ENCODE assay signal across 2 cellular contexts in the genomic region with DNA sequence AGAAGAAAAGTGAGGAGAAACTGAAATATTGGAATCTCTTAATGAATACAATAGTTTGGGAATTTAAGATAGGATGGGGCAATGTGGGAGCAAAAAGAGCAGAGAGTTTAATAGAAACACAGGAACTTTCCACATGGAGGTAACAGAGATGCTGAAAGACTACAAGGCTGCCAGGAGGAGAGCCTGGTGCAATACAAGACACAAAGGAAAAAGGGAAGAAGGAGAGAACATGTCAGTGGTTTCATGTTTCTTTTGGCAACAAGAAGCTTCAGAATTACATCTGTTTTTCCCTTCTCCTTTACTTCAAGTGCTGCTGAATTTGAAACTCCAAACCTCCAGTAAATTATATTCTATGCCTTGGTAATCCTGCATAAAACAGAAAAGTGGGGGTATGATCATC.
TF ChIP-seq lines count a peak whose summit lies in the region.

No MANE protein-coding gene starts in this region.

TF ChIP-seq in GM23338, 12 proteins besides CTCF, POLR2A, EP300 and RAD21 (continues in another document):
- TF ChIP-seq CREB1 (CRISPR knock-in tag; IDR thresholded peaks at IDR 0.05; ENCODE audit: low read depth) (no peak), JUNB (IDR thresholded peaks at IDR 0.05; ENCODE audit: unreplicated experiment) (no peak), POLR2AphosphoS5 (IDR thresholded peaks at IDR 0.05; ENCODE audit: low read depth) (no peak), STAT1 (IDR thresholded peaks at IDR 0.05; ENCODE audit: unreplicated experiment) (no peak), EZH2 (IDR thresholded peaks at IDR 0.05; ENCODE audit: low read depth, unreplicated experiment) (no peak), ZNF114 (CRISPR knock-in tag; IDR thresholded peaks at IDR 0.05) (no peak), NANOG (IDR thresholded peaks at IDR 0.05; ENCODE audit: borderline replicate concordance) (no peak)
- TF ChIP-seq, protein P1, sequence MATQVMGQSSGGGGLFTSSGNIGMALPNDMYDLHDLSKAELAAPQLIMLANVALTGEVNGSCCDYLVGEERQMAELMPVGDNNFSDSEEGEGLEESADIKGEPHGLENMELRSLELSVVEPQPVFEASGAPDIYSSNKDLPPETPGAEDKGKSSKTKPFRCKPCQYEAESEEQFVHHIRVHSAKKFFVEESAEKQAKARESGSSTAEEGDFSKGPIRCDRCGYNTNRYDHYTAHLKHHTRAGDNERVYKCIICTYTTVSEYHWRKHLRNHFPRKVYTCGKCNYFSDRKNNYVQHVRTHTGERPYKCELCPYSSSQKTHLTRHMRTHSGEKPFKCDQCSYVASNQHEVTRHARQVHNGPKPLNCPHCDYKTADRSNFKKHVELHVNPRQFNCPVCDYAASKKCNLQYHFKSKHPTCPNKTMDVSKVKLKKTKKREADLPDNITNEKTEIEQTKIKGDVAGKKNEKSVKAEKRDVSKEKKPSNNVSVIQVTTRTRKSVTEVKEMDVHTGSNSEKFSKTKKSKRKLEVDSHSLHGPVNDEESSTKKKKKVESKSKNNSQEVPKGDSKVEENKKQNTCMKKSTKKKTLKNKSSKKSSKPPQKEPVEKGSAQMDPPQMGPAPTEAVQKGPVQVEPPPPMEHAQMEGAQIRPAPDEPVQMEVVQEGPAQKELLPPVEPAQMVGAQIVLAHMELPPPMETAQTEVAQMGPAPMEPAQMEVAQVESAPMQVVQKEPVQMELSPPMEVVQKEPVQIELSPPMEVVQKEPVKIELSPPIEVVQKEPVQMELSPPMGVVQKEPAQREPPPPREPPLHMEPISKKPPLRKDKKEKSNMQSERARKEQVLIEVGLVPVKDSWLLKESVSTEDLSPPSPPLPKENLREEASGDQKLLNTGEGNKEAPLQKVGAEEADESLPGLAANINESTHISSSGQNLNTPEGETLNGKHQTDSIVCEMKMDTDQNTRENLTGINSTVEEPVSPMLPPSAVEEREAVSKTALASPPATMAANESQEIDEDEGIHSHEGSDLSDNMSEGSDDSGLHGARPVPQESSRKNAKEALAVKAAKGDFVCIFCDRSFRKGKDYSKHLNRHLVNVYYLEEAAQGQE (IDR thresholded peaks at IDR 0.05; ENCODE audit: unreplicated experiment): no peak
- TF ChIP-seq, protein P2, sequence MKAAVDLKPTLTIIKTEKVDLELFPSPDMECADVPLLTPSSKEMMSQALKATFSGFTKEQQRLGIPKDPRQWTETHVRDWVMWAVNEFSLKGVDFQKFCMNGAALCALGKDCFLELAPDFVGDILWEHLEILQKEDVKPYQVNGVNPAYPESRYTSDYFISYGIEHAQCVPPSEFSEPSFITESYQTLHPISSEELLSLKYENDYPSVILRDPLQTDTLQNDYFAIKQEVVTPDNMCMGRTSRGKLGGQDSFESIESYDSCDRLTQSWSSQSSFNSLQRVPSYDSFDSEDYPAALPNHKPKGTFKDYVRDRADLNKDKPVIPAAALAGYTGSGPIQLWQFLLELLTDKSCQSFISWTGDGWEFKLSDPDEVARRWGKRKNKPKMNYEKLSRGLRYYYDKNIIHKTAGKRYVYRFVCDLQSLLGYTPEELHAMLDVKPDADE (IDR thresholded peaks at IDR 0.05): no peak
- TF ChIP-seq, protein P3, sequence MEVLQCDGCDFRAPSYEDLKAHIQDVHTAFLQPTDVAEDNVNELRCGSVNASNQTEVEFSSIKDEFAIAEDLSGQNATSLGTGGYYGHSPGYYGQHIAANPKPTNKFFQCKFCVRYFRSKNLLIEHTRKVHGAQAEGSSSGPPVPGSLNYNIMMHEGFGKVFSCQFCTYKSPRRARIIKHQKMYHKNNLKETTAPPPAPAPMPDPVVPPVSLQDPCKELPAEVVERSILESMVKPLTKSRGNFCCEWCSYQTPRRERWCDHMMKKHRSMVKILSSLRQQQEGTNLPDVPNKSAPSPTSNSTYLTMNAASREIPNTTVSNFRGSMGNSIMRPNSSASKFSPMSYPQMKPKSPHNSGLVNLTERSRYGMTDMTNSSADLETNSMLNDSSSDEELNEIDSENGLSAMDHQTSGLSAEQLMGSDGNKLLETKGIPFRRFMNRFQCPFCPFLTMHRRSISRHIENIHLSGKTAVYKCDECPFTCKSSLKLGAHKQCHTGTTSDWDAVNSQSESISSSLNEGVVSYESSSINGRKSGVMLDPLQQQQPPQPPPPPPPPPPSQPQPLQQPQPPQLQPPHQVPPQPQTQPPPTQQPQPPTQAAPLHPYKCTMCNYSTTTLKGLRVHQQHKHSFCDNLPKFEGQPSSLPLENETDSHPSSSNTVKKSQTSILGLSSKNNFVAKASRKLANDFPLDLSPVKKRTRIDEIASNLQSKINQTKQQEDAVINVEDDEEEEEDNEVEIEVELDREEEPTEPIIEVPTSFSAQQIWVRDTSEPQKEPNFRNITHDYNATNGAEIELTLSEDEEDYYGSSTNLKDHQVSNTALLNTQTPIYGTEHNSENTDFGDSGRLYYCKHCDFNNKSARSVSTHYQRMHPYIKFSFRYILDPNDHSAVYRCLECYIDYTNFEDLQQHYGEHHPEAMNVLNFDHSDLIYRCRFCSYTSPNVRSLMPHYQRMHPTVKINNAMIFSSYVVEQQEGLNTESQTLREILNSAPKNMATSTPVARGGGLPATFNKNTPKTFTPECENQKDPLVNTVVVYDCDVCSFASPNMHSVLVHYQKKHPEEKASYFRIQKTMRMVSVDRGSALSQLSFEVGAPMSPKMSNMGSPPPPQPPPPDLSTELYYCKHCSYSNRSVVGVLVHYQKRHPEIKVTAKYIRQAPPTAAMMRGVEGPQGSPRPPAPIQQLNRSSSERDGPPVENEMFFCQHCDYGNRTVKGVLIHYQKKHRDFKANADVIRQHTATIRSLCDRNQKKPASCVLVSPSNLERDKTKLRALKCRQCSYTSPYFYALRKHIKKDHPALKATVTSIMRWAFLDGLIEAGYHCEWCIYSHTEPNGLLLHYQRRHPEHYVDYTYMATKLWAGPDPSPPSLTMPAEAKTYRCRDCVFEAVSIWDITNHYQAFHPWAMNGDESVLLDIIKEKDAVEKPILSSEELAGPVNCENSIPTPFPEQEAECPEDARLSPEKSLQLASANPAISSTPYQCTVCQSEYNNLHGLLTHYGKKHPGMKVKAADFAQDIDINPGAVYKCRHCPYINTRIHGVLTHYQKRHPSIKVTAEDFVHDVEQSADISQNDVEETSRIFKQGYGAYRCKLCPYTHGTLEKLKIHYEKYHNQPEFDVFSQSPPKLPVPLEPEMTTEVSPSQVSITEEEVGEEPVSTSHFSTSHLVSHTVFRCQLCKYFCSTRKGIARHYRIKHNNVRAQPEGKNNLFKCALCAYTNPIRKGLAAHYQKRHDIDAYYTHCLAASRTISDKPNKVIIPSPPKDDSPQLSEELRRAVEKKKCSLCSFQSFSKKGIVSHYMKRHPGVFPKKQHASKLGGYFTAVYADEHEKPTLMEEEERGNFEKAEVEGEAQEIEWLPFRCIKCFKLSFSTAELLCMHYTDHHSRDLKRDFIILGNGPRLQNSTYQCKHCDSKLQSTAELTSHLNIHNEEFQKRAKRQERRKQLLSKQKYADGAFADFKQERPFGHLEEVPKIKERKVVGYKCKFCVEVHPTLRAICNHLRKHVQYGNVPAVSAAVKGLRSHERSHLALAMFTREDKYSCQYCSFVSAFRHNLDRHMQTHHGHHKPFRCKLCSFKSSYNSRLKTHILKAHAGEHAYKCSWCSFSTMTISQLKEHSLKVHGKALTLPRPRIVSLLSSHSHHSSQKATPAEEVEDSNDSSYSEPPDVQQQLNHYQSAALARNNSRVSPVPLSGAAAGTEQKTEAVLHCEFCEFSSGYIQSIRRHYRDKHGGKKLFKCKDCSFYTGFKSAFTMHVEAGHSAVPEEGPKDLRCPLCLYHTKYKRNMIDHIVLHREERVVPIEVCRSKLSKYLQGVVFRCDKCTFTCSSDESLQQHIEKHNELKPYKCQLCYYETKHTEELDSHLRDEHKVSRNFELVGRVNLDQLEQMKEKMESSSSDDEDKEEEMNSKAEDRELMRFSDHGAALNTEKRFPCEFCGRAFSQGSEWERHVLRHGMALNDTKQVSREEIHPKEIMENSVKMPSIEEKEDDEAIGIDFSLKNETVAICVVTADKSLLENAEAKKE (CRISPR knock-in tag; IDR thresholded peaks at IDR 0.05): no peak

TF ChIP-seq in H1, 55 proteins besides CTCF, POLR2A, EP300 and RAD21:
- TF ChIP-seq, protein P4, sequence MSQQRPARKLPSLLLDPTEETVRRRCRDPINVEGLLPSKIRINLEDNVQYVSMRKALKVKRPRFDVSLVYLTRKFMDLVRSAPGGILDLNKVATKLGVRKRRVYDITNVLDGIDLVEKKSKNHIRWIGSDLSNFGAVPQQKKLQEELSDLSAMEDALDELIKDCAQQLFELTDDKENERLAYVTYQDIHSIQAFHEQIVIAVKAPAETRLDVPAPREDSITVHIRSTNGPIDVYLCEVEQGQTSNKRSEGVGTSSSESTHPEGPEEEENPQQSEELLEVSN (IDR thresholded peaks at IDR 0.05): no peak
- no peak for TF ChIP-seq KDM5A (IDR thresholded peaks at IDR 0.05; ENCODE audit: low read length)
- TF ChIP-seq TAF1 (IDR thresholded peaks at IDR 0.05; ENCODE audit: low read depth, low read length): no peak
